Comparison of ENCODE assay signal across 11 cellular contexts in genomic region chr18:6731197-6731596, GRCh38. TPM values are rescaled to one million over a fixed set of nuclear protein-coding genes. Genes with fewer than 3 reads are reported as not detected.
DNase-seq lines count a peak whose midpoint lies in the region; ATAC-seq and TF ChIP-seq lines count a peak whose summit lies in the region.
"Had no signal": no experiment of that assay in that cellular context is flagged by ENCODE, and none has a peak within 500 bp of the region (broad histone marks: within the 10 kb centered on the region; RNA-seq: fewer than 3 reads in every experiment).

No MANE protein-coding gene starts in this region.

- peak overlapping the region; percentile 80 for H3K4me3 ChIP-seq in iPS-18a (ENCODE audit: low read length)
- peak overlapping the region in 1 of 4 donors; percentile 1 for H3K4me3 ChIP-seq in stomach

- no peak for ATAC-seq in activated T-cell treated with anti-CD3 and anti-CD28 coated beads, Interleukin-2, amount 50 U/mL, for 72 hours (replicated peaks in 1 of 2)
- ATAC-seq in HG02938 (IDR thresholded peaks at IDR 0.05; ENCODE audit: unreplicated experiment): no peak
- ATAC-seq: HepG2 had no signal

- H3K4me3 Mint-ChIP-seq in activated T-cell treated with anti-CD3 and anti-CD28 coated beads, Interleukin-2, amount 50 U/mL, for 72 hours: no peak overlapping the region
- H3K4me3 Mint-ChIP-seq: activated CD4-positive, alpha-beta memory T cell treated with anti-CD3 and anti-CD28 coated beads, Interleukin-2, amount 10 ng/mL, durations not matched to agents 7 days and 5 days had no signal

- H3K4me1 ChIP-seq in iPS-18a (ENCODE audit: control insufficient read depth, low read depth, low read length) (peaks cover 53% of the 10 kb centered on the region), stomach (peaks cover 14 to 35% (median 27%) of the 10 kb centered on the region in 4 donors)

- H3K36me3 Mint-ChIP-seq in activated T-cell treated with anti-CD3 and anti-CD28 coated beads, Interleukin-2, amount 50 U/mL, for 72 hours (ENCODE audit: insufficient read depth in 2 of 2): no peaks in the 10 kb centered on the region

- peaks cover 0 to 3% of the 10 kb centered on the region in 2 donors for H3K9me3 Mint-ChIP-seq in activated T-cell treated with anti-CD3 and anti-CD28 coated beads, Interleukin-2, amount 50 U/mL, for 72 hours
- H3K9me3 Mint-ChIP-seq: activated CD4-positive, alpha-beta memory T cell treated with anti-CD3 and anti-CD28 coated beads, Interleukin-2, amount 10 ng/mL, durations not matched to agents 7 days and 5 days had no signal

- peaks cover 29% of the 10 kb centered on the region for H3K27me3 Mint-ChIP-seq in activated T-cell treated with anti-CD3 and anti-CD28 coated beads, Interleukin-2, amount 50 U/mL, for 72 hours (ENCODE audit: low read depth)

- H3K27ac Mint-ChIP-seq in activated T-cell treated with anti-CD3 and anti-CD28 coated beads, Interleukin-2, amount 50 U/mL, for 72 hours: no peak overlapping the region
- H3K27ac Mint-ChIP-seq: activated CD4-positive, alpha-beta memory T cell treated with anti-CD3 and anti-CD28 coated beads, Interleukin-2, amount 10 ng/mL, durations not matched to agents 7 days and 5 days had no signal

- H3K36me3 ChIP-seq in iPS-18a (ENCODE audit: control insufficient read depth, low read depth, low read length) (no peaks in the 10 kb centered on the region), stomach (no peaks in the 10 kb centered on the region)

- peak; percentile 64 for DNase-seq in DMS53 (lab: John Stamatoyannopoulos, UW)
- no peak for DNase-seq in DMS53 treated with DMSO at 0.1 percent for 48 hours (lab: John Stamatoyannopoulos, UW; ENCODE audit: unreplicated experiment)
- no peak for DNase-seq in stomach
- DNase-seq in activated T-cell treated with anti-CD3 and anti-CD28 coated beads, Interleukin-2, amount 50 U/mL, for 72 hours: no peak
- no peak for DNase-seq in superior temporal gyrus (ENCODE audit: extremely low spot score)
- DNase-seq: activated CD4-positive, alpha-beta memory T cell treated with anti-CD3 and anti-CD28 coated beads, Interleukin-2, amount 10 ng/mL, durations not matched to agents 7 days and 5 days had no signal

- WGBS in stomach, 5 donors: 20 to 40% (median 33%) methylated on average over 6 of the region's 6 CpGs

- H3K27me3 ChIP-seq in iPS-18a (ENCODE audit: control insufficient read depth, insufficient read depth, low read length) (no peaks in the 10 kb centered on the region), stomach (peaks cover 0 to 6% (median 0%) of the 10 kb centered on the region in 3 donors)

- H3K9ac ChIP-seq in iPS-18a (ENCODE audit: low read length): no peak overlapping the region

- no peak for TF ChIP-seq POLR2A in stomach (IDR thresholded peaks at IDR 0.05)

- H3K27ac ChIP-seq in VCaP (peak overlapping the region; percentile 84), iPS-18a (ENCODE audit: low read length) (no peak overlapping the region), stomach (peak overlapping the region in 3 of 5 donors; percentile 45 to 86 (median 85))
- H3K27ac ChIP-seq: 22Rv1 had no signal

- no peak for TF ChIP-seq CTCF in VCaP (conservative IDR thresholded peaks at IDR 0.05)
- TF ChIP-seq CTCF in stomach (IDR thresholded peaks at IDR 0.05): no peak

- H3K9me3 ChIP-seq in iPS-18a (ENCODE audit: control insufficient read depth, low read depth, low read length): no peaks in the 10 kb centered on the region
- no peaks in the 10 kb centered on the region for H3K9me3 ChIP-seq in stomach

- H3K4me1 Mint-ChIP-seq in activated T-cell treated with anti-CD3 and anti-CD28 coated beads, Interleukin-2, amount 50 U/mL, for 72 hours (ENCODE audit: low read depth): no peaks in the 10 kb centered on the region

- no peak for TF ChIP-seq EP300 in stomach (IDR thresholded peaks at IDR 0.05)

- intact Hi-C loops in stomach (cut with DNase I; ENCODE audit: low total_unique reads): no loop called here

RNA-seq across cellular contexts. Expression of gene ARHGAP28, which starts 1.7 kb away (rescaled TPM):
- total RNA-seq in stomach: 10 to 100 TPM in 3 of 5 donors, 1 to 10 TPM in 2; 2.7 to 33.8 (median 15.2) TPM
- 1 to 10 TPM in 2 of 3 donors, under 1 TPM in 1; 0.73 to 3.7 (median 2.7) TPM for polyA plus RNA-seq in stomach
- not detected for total RNA-seq in activated T-cell treated with anti-CD3 and anti-CD28 coated beads, Interleukin-2, amount 50 U/mL, for 72 hours
- total RNA-seq: activated CD4-positive, alpha-beta memory T cell treated with anti-CD3 and anti-CD28 coated beads, Interleukin-2, amount 10 ng/mL, durations not matched to agents 7 days and 5 days; HepG2 had no signal
- polyA plus RNA-seq: HepG2 had no signal
